ENCODE assay signal across 18 cellular contexts in the genomic region with DNA sequence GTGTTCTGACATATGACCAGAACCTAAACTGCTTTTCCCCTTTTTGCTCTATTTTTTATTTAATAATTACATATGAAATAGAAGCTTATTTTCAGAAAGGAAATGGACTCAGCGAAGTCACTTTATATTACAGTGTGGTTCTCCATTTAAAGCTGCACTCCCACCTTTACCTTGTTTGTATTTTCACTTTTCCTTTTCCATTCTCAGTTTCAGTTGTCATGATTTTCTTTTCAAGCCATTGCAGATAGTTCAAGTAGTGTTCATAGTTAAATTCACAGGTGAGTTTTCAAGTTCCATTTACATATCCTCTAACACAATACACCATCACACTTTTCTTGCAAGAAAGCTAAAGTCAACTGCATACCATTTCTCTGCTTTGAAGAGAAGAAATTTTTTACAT.
DNase-seq lines count a peak whose midpoint lies in the region; ATAC-seq, FAIRE-seq and TF ChIP-seq lines count a peak whose summit lies in the region.
"Had no signal": no experiment of that assay in that cellular context is flagged by ENCODE, and none has a peak within 500 bp of the region (broad histone marks: within the 10 kb centered on the region; RNA-seq: fewer than 3 reads in every experiment).

No MANE protein-coding gene starts in this region.

- no peak overlapping the region for H2AFZ ChIP-seq in GM12878 (ENCODE audit: control insufficient read depth, low read depth, low read length)
- H2AFZ ChIP-seq: PC-9 had no signal

- 38% methylated on average over 1 of the region's 1 CpG for WGBS in GM12878 (ENCODE audit: insufficient coverage, insufficient replicate concordance, low lambda C conversion rate, missing lambda C conversion rate)

- H3K4me3 ChIP-seq in GM12878 (no peak overlapping the region), brain microvascular endothelial cell (ENCODE audit: low read depth, low read length) (no peak overlapping the region)
- H3K4me3 ChIP-seq: ascending aorta; BLaER1 treated with 17β-estradiol and CSF1 and Interleukin-3, amounts not matched to agents 10 nM and 100 nM; PC-9 had no signal

- peak; percentile 93 for ATAC-seq in GM19395 (IDR thresholded peaks at IDR 0.05; ENCODE audit: unreplicated experiment)
- ATAC-seq in GM21786 (IDR thresholded peaks at IDR 0.05; ENCODE audit: unreplicated experiment): peak; percentile 66
- peak; percentile 96 for ATAC-seq in HG03097 (IDR thresholded peaks at IDR 0.05; ENCODE audit: low FRiP score, unreplicated experiment)
- peak; percentile 70 for ATAC-seq in GM12878
- no peak for ATAC-seq in GM19023 (IDR thresholded peaks at IDR 0.05; ENCODE audit: unreplicated experiment)
- no peak for ATAC-seq in SK-N-SH treated with all-trans-retinoic acid at 6 μM for 48 hours
- ATAC-seq: natural killer cell had no signal

- no peak for TF ChIP-seq RAD21 in GM12878 (IDR thresholded peaks at IDR 0.05; ENCODE audit: insufficient read depth, low read depth, low read length)

- H3K27me3 ChIP-seq in GM12878 (replicated peaks in 1 of 2; ENCODE audit: control insufficient read depth in 2 of 2, insufficient read depth in 2 of 2, low read length in 1 of 2) (no peaks in the 10 kb centered on the region), brain microvascular endothelial cell (replicated peaks) (no peaks in the 10 kb centered on the region)
- H3K27me3 ChIP-seq: ascending aorta; BLaER1 treated with 17β-estradiol and CSF1 and Interleukin-3, amounts not matched to agents 10 nM and 100 nM had no signal

- H3K79me2 ChIP-seq in GM12878 (ENCODE audit: control insufficient read depth, insufficient read depth, low read length): no peaks in the 10 kb centered on the region

- DNase-seq in GM12878 (ENCODE audit: low read depth, low spot score) (peak; percentile 7), brain microvascular endothelial cell (no peak), T1000 (lab: John Stamatoyannopoulos, UW) (no peak)
- DNase-seq: activated B cell treated with CpG ODN at 0.5 μM for 24 hours, mammary epithelial cell, natural killer cell, NCI-H2029, NCI-H526 treated with DMSO at 0.1 percent for 48 hours, PC-9 had no signal

- POLR2A ChIA-PET in GM12878 (lab: Charles Lee): no interaction called here

- H4K20me1 ChIP-seq in GM12878 (ENCODE audit: control insufficient read depth, insufficient read depth): no peaks in the 10 kb centered on the region
- H4K20me1 ChIP-seq: BLaER1 treated with 17β-estradiol and CSF1 and Interleukin-3, amounts not matched to agents 10 nM and 100 nM had no signal

- CTCF ChIA-PET in GM12878 (lab: Yijun Ruan, JAX): interaction anchor here (0.9 to 1.7 kb wide), 2 partner anchors 67 to 138 kb away, joined by 3 to 4 read pairs; no protein-coding TSS in a partner anchor

- no peaks in the 10 kb centered on the region for H3K9me3 ChIP-seq in GM12878 (replicated peaks; ENCODE audit: control insufficient read depth, insufficient read depth, low read length)
- H3K9me3 ChIP-seq: ascending aorta; BLaER1 treated with 17β-estradiol and CSF1 and Interleukin-3, amounts not matched to agents 10 nM and 100 nM had no signal

- no peaks in the 10 kb centered on the region for H3K4me1 ChIP-seq in GM12878 (ENCODE audit: control insufficient read depth, insufficient read depth, low read length)
- H3K4me1 ChIP-seq: ascending aorta had no signal

- H3K4me2 ChIP-seq in GM12878 (ENCODE audit: control insufficient read depth, insufficient read depth): no peak overlapping the region
- H3K4me2 ChIP-seq: PC-9 had no signal

- intact Hi-C loops in GM12878 (cut with micrococcal nuclease; ENCODE audit: unreplicated experiment): no loop called here

- RAD21 ChIA-PET in GM12878 (lab: Charles Lee; ENCODE audit: unreplicated experiment): interaction anchor here (0.6 kb wide), 1 partner anchor 672 kb away, joined by 4 read pairs; no protein-coding TSS in a partner anchor

- H3K36me3 ChIP-seq in GM12878 (ENCODE audit: control insufficient read depth in 2 of 2, insufficient read depth in 2 of 2, low read length in 1 of 2) (no peaks in the 10 kb centered on the region), brain microvascular endothelial cell (replicated peaks) (no peaks in the 10 kb centered on the region)
- H3K36me3 ChIP-seq: ascending aorta; BLaER1 treated with 17β-estradiol and CSF1 and Interleukin-3, amounts not matched to agents 10 nM and 100 nM had no signal

- TF ChIP-seq CTCF in GM12878 (IDR thresholded peaks at IDR 0.05 in 2 of 3, conservative IDR thresholded peaks at IDR 0.05 in 1 of 3; ENCODE audit: control insufficient read depth in 2 of 3, extremely low read depth in 1 of 3, insufficient read depth in 1 of 3, low read depth in 3 of 3, low read length in 3 of 3) (no peak), brain microvascular endothelial cell (IDR thresholded peaks at IDR 0.05; ENCODE audit: low read depth, low read length, missing control alignments) (no peak)

- TF ChIP-seq EP300 in GM12878 (IDR thresholded peaks at IDR 0.05; ENCODE audit: borderline replicate concordance in 1 of 2, control insufficient read depth in 1 of 2, low read depth in 2 of 2, low read length in 2 of 2): no peak

- no peak overlapping the region for H3K9ac ChIP-seq in GM12878 (ENCODE audit: control insufficient read depth, insufficient read depth, low read length)

- H3K27ac ChIP-seq in GM12878 (ENCODE audit: control insufficient read depth, insufficient read depth): no peak overlapping the region
- H3K27ac ChIP-seq in brain microvascular endothelial cell: no peak overlapping the region
- H3K27ac ChIP-seq: ascending aorta, epithelial cell of prostate, PC-9 had no signal

- BruUV-seq in GM12878 (replicated peaks; lab: Mats Ljungman, UMichigan): no TSS peak

- SMC1A ChIA-PET in GM12878 (lab: Charles Lee; ENCODE audit: uncharacterized antibody, unreplicated experiment): interaction anchor here (1.2 kb wide), 1 partner anchor 8 kb away, joined by 4 read pairs; no protein-coding TSS in a partner anchor

- TF ChIP-seq POLR2A in GM12878 (IDR thresholded peaks at IDR 0.05; ENCODE audit: low read depth, low read length): no peak

- in situ Hi-C loops in GM12878 (cut with MboI) (no loop called here), brain microvascular endothelial cell (cut with HindIII; ENCODE audit: low pct_ligation_motif_present, low sequenced_read_pairs) (no loop called here)

- FAIRE-seq in GM12878 (lab: Jason Lieb, UNC): no peak
- FAIRE-seq: colon had no signal

TF ChIP-seq in GM12878, 131 proteins besides CTCF, POLR2A, EP300 and RAD21 (continues in another document):
- TF ChIP-seq FOXK2 (IDR thresholded peaks at IDR 0.05) (no peak), YY1 (IDR thresholded peaks at IDR 0.05; ENCODE audit: low read depth, low read length) (no peak), MXI1 (IDR thresholded peaks at IDR 0.05; ENCODE audit: low read depth, low read length) (no peak), MEF2A (IDR thresholded peaks at IDR 0.05; ENCODE audit: insufficient read depth, low read depth, low read length) (no peak), SMARCA5 (IDR thresholded peaks at IDR 0.05) (no peak)

TF ChIP-seq in SK-N-SH treated with all-trans-retinoic acid at 6 μM for 48 hours, 23 proteins besides CTCF, POLR2A, EP300 and RAD21:
- TF ChIP-seq TCF4 (CRISPR knock-in tag; IDR thresholded peaks at IDR 0.05; ENCODE audit: borderline replicate concordance): no peak
- no peak for TF ChIP-seq SNAI2 (CRISPR knock-in tag; IDR thresholded peaks at IDR 0.05)
- no peak for TF ChIP-seq ZNF8 (CRISPR knock-in tag; IDR thresholded peaks at IDR 0.05)
- TF ChIP-seq ARNTL (CRISPR knock-in tag; IDR thresholded peaks at IDR 0.05; ENCODE audit: borderline replicate concordance, low read depth): no peak
- TF ChIP-seq, protein P1, sequence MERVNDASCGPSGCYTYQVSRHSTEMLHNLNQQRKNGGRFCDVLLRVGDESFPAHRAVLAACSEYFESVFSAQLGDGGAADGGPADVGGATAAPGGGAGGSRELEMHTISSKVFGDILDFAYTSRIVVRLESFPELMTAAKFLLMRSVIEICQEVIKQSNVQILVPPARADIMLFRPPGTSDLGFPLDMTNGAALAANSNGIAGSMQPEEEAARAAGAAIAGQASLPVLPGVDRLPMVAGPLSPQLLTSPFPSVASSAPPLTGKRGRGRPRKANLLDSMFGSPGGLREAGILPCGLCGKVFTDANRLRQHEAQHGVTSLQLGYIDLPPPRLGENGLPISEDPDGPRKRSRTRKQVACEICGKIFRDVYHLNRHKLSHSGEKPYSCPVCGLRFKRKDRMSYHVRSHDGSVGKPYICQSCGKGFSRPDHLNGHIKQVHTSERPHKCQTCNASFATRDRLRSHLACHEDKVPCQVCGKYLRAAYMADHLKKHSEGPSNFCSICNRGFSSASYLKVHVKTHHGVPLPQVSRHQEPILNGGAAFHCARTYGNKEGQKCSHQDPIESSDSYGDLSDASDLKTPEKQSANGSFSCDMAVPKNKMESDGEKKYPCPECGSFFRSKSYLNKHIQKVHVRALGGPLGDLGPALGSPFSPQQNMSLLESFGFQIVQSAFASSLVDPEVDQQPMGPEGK (CRISPR knock-in tag; IDR thresholded peaks at IDR 0.05; ENCODE audit: borderline replicate concordance): no peak
- no peak for TF ChIP-seq ZNF565 (CRISPR knock-in tag; conservative IDR thresholded peaks at IDR 0.05; ENCODE audit: low read depth)
- no peak for TF ChIP-seq GLIS3 (CRISPR knock-in tag; IDR thresholded peaks at IDR 0.05)
TF ChIP-seq in SK-N-SH treated with all-trans-retinoic acid at 6 μM for 48 hours: peak in this region for 0.

Comparison
In these comparisons a context has a peak if more than half of its experiments do, and no peak if none do; other contexts are left out.
1. ATAC-seq: peak in GM19395 (single experiment), GM21786 (single experiment), HG03097 (single experiment) and GM12878 (single experiment); none in GM19023 (single experiment) and SK-N-SH treated with all-trans-retinoic acid at 6 μM for 48 hours (single experiment).